8 cellular contexts compared by ENCODE assay signal in the genomic region with DNA sequence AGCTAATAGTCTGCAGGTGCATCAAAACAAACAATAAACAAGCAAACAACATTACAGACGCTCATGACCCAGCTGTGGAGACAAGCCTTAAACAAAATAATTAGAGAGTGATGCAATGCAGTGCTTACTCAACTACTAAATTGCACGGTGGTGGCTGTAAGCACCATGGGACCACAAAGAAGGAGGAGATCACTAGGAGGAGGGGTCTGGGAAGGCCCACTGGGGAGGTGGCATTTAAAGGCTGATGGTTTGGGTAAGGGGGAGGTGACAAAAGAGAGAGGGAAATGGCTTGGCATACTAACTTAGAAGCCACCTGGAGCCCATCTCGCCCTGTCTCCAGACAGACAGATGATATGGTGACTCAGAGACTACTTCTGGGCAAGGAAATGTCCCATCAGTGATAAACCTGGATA.
A peak's percentile ranks its signal among the peaks of the same experiment; 100 is the strongest.
DNase-seq lines count a peak whose midpoint lies in the region; ATAC-seq, FAIRE-seq and TF ChIP-seq lines count a peak whose summit lies in the region.

No MANE protein-coding gene starts in this region.

- peaks cover 65% of the 10 kb centered on the region for H3K79me2 ChIP-seq in SK-N-SH (ENCODE audit: insufficient read depth)

- peaks cover 53% of the 10 kb centered on the region for H3K4me1 Mint-ChIP-seq in central memory CD8-positive, alpha-beta T cell
- H3K4me1 Mint-ChIP-seq in natural killer cell (peaks cover 57 to 61% of the 10 kb centered on the region in 2 donors), Caco-2 (ENCODE audit: low read depth, unreplicated experiment) (peaks cover 41% of the 10 kb centered on the region)

- H3K4me2 ChIP-seq in SK-N-SH, result peak overlapping the region; percentile 51

- H3K27ac ChIP-seq in SK-N-SH (ENCODE audit: low read depth in 2 of 2, low read length in 1 of 2), result peak overlapping the region in 1 of 2 experiments; percentile 92; a peak in 2 of 4 replicates

- H3F3A ChIP-seq in SK-N-SH (replicated peaks; ENCODE audit: insufficient read depth), result peaks cover 33% of the 10 kb centered on the region

- TF ChIP-seq CTCF in SK-N-SH (IDR thresholded peaks at IDR 0.05), result no peak
- TF ChIP-seq CTCF in natural killer cell (IDR thresholded peaks at IDR 0.05), result no peak
- TF ChIP-seq CTCF in Caco-2 (IDR thresholded peaks at IDR 0.05; ENCODE audit: insufficient read depth in 1 of 2, low read depth in 1 of 2, low read length in 1 of 2, severe bottlenecking in 1 of 2, unreplicated experiment in 1 of 2), result no peak

- no peaks in the 10 kb centered on the region for H3K9me2 ChIP-seq in SK-N-SH

- no peak overlapping the region for H3K4me3 Mint-ChIP-seq in central memory CD8-positive, alpha-beta T cell
- H3K4me3 Mint-ChIP-seq in natural killer cell, result peak overlapping the region; percentile 93
- H3K4me3 Mint-ChIP-seq in Caco-2 (ENCODE audit: unreplicated experiment), result no peak overlapping the region

- POLR2A ChIA-PET in SK-N-SH (lab: Yijun Ruan, JAX) (no interaction called here), Caco-2 (lab: Charles Lee) (no interaction called here)

- no peak for FAIRE-seq in GM12892 (lab: Jason Lieb, UNC)

- no peaks in the 10 kb centered on the region for H3K36me3 ChIP-seq in SK-N-SH (replicated peaks in 1 of 2; ENCODE audit: control insufficient read depth in 1 of 2, insufficient read depth in 2 of 2, low read length in 1 of 2)
- 0 out of 2 replicates have a peak, but pooled peaks cover 2% of the 10 kb centered on the region for H3K36me3 ChIP-seq in Caco-2 (ENCODE audit: control insufficient read depth, insufficient read depth, low read length)

- H2AFZ ChIP-seq in SK-N-SH (ENCODE audit: low read depth), result no peak overlapping the region

- H3K4me1 ChIP-seq in SK-N-SH (ENCODE audit: control insufficient read depth in 1 of 2, insufficient read depth in 2 of 2, low read depth in 1 of 2, low read length in 1 of 2), result peaks cover 16 to 25% of the 10 kb centered on the region in 2 experiments; a peak in 3 of 4 replicates
- peaks cover 53% of the 10 kb centered on the region for H3K4me1 ChIP-seq in Caco-2

- no peak for TF ChIP-seq POLR2A in GM12892 (IDR thresholded peaks at IDR 0.05; ENCODE audit: low read depth, low read length)

- no peak overlapping the region for H3K9ac ChIP-seq in SK-N-SH

- peak; percentile 58 for DNase-seq in H4 (ENCODE audit: low spot score)
- DNase-seq in SK-N-SH, result peak; percentile 8
- DNase-seq in central memory CD8-positive, alpha-beta T cell (ENCODE audit: low spot score in 2 of 2), result no peak
- no peak for DNase-seq in natural killer cell
- DNase-seq in Caco-2, result no peak
- no peak for DNase-seq in GM12892 (ENCODE audit: insufficient read length)
- no peak for DNase-seq in iPS-NIHi11 (ENCODE audit: low spot score)

- peak in 1 of 2 experiments; percentile 66; a peak in 1 of 4 replicates for TF ChIP-seq EP300 in SK-N-SH (IDR thresholded peaks at IDR 0.05; ENCODE audit: borderline replicate concordance in 1 of 2, low read depth in 1 of 2, low read length in 1 of 2)

- CTCF ChIA-PET in SK-N-SH (lab: Yijun Ruan, JAX), result interaction anchor here (1.0 kb wide), 1 partner anchor 109 kb away, joined by 3 read pairs; no protein-coding TSS in a partner anchor
- CTCF ChIA-PET in Caco-2 (lab: Charles Lee), result no interaction called here

- no peaks in the 10 kb centered on the region for H3K9me3 Mint-ChIP-seq in central memory CD8-positive, alpha-beta T cell
- H3K9me3 Mint-ChIP-seq in natural killer cell (no peaks in the 10 kb centered on the region), Caco-2 (ENCODE audit: unreplicated experiment) (no peaks in the 10 kb centered on the region)

- H3K27me3 ChIP-seq in SK-N-SH (ENCODE audit: insufficient read depth) (no peaks in the 10 kb centered on the region), Caco-2 (replicated peaks; ENCODE audit: control insufficient read depth, insufficient read depth, low read length) (no peaks in the 10 kb centered on the region)

- WGBS in SK-N-SH (ENCODE audit: low lambda C conversion rate), result 20% methylated on average over 3 of the region's 3 CpGs

- peaks cover 9% of the 10 kb centered on the region for H3K36me3 Mint-ChIP-seq in central memory CD8-positive, alpha-beta T cell (ENCODE audit: insufficient read depth)
- no peaks in the 10 kb centered on the region for H3K36me3 Mint-ChIP-seq in natural killer cell
- H3K36me3 Mint-ChIP-seq in Caco-2 (ENCODE audit: insufficient read depth, unreplicated experiment), result peaks cover 13% of the 10 kb centered on the region

- peak overlapping the region; percentile 47 for H3K27ac Mint-ChIP-seq in central memory CD8-positive, alpha-beta T cell (ENCODE audit: low read depth)
- H3K27ac Mint-ChIP-seq in natural killer cell, result no peak overlapping the region
- H3K27ac Mint-ChIP-seq in Caco-2 (ENCODE audit: unreplicated experiment), result no peak overlapping the region

- H3K9me3 ChIP-seq in SK-N-SH (no peaks in the 10 kb centered on the region), Caco-2 (no peaks in the 10 kb centered on the region)

- no TSS peak for BruUV-seq in Caco-2 (replicated peaks; lab: Mats Ljungman, UMichigan)

- no peak for ATAC-seq in central memory CD8-positive, alpha-beta T cell (replicated peaks; ENCODE audit: extremely low read depth, poor library complexity, severe bottlenecking)
- ATAC-seq in natural killer cell (peak in 1 of 3 donors; percentile 22), GM19455 (IDR thresholded peaks at IDR 0.05; ENCODE audit: unreplicated experiment) (no peak)

- intact Hi-C loops in natural killer cell (cut with micrococcal nuclease) (loop anchor here (1.0 kb wide), 1 partner anchor 517 kb away; no protein-coding TSS in a partner anchor), Caco-2 (cut with micrococcal nuclease; ENCODE audit: unreplicated experiment) (loop anchor here (5.0 kb wide), 1 partner anchor 235 kb away; no protein-coding TSS in a partner anchor)

- no peak for TF ChIP-seq RAD21 in SK-N-SH (IDR thresholded peaks at IDR 0.05; ENCODE audit: low read length)

- no peaks in the 10 kb centered on the region for H4K20me1 ChIP-seq in SK-N-SH (ENCODE audit: insufficient read depth)

- H3K4me3 ChIP-seq in SK-N-SH (ENCODE audit: low read depth in 2 of 2, low read length in 1 of 2) (peak overlapping the region in 1 of 2 experiments; percentile 18; a peak in 1 of 4 replicates), Caco-2 (ENCODE audit: low read depth, low read length) (no peak overlapping the region)

- H3K27me3 Mint-ChIP-seq in central memory CD8-positive, alpha-beta T cell, result no peaks in the 10 kb centered on the region
- H3K27me3 Mint-ChIP-seq in natural killer cell (ENCODE audit: low read depth in 2 of 2) (no peaks in the 10 kb centered on the region), Caco-2 (ENCODE audit: insufficient read depth, unreplicated experiment) (no peaks in the 10 kb centered on the region)

TF ChIP-seq in SK-N-SH, 30 proteins besides CTCF, POLR2A, EP300 and RAD21:
- TF ChIP-seq TEAD4 (IDR thresholded peaks at IDR 0.05; ENCODE audit: borderline replicate concordance, insufficient read depth), result 0 out of 2 replicates have a peak, but pooled peaks have one; percentile 31
- peak; percentile 34; the same call in 1 of the 2 replicates for TF ChIP-seq POLR2AphosphoS5 (IDR thresholded peaks at IDR 0.05; ENCODE audit: low read depth, low read length)
- TF ChIP-seq, protein P1, sequence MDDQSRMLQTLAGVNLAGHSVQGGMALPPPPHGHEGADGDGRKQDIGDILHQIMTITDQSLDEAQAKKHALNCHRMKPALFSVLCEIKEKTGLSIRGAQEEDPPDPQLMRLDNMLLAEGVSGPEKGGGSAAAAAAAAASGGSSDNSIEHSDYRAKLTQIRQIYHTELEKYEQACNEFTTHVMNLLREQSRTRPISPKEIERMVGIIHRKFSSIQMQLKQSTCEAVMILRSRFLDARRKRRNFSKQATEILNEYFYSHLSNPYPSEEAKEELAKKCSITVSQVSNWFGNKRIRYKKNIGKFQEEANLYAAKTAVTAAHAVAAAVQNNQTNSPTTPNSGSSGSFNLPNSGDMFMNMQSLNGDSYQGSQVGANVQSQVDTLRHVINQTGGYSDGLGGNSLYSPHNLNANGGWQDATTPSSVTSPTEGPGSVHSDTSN (IDR thresholded peaks at IDR 0.05), result peak; percentile 84
- TF ChIP-seq, protein P2, sequence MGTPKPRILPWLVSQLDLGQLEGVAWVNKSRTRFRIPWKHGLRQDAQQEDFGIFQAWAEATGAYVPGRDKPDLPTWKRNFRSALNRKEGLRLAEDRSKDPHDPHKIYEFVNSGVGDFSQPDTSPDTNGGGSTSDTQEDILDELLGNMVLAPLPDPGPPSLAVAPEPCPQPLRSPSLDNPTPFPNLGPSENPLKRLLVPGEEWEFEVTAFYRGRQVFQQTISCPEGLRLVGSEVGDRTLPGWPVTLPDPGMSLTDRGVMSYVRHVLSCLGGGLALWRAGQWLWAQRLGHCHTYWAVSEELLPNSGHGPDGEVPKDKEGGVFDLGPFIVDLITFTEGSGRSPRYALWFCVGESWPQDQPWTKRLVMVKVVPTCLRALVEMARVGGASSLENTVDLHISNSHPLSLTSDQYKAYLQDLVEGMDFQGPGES (IDR thresholded peaks at IDR 0.05; ENCODE audit: low read depth, low read length), result no peak
- peak; percentile 62 for TF ChIP-seq FOSL2 (IDR thresholded peaks at IDR 0.05; ENCODE audit: borderline replicate concordance, low read depth)
- TF ChIP-seq, protein P3, sequence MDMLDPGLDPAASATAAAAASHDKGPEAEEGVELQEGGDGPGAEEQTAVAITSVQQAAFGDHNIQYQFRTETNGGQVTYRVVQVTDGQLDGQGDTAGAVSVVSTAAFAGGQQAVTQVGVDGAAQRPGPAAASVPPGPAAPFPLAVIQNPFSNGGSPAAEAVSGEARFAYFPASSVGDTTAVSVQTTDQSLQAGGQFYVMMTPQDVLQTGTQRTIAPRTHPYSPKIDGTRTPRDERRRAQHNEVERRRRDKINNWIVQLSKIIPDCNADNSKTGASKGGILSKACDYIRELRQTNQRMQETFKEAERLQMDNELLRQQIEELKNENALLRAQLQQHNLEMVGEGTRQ (IDR thresholded peaks at IDR 0.05; ENCODE audit: borderline replicate concordance, low read depth, low read length), result no peak
- no peak for TF ChIP-seq RFX5 (IDR thresholded peaks at IDR 0.05; ENCODE audit: low read length)
- peak; percentile 65 for TF ChIP-seq JUND (IDR thresholded peaks at IDR 0.05)
- TF ChIP-seq SIN3A (IDR thresholded peaks at IDR 0.05; ENCODE audit: borderline replicate concordance, low read depth, low read length), result no peak
- 0 out of 2 replicates have a peak, but pooled peaks have one; percentile 10 for TF ChIP-seq RXRA (IDR thresholded peaks at IDR 0.05; ENCODE audit: borderline replicate concordance, low read depth)
- TF ChIP-seq NFIC (IDR thresholded peaks at IDR 0.05; ENCODE audit: borderline replicate concordance), result peak; percentile 37; the same call in 1 of the 2 replicates
- TF ChIP-seq TCF12 (IDR thresholded peaks at IDR 0.05), result peak; percentile 93
- no peak for TF ChIP-seq MXI1 (IDR thresholded peaks at IDR 0.05; ENCODE audit: low read depth, low read length)

Comparison
In these comparisons a context has a peak if more than half of its experiments do, and no peak if none do; other contexts are left out.
1. DNase-seq: peak in H4 (single experiment) and SK-N-SH (single experiment); none in central memory CD8-positive, alpha-beta T cell (0 of 2), natural killer cell (single experiment), Caco-2 (0 of 2), GM12892 (single experiment) and iPS-NIHi11 (single experiment).